Comparison of ENCODE assay signal across 15 cellular contexts in the genomic region with DNA sequence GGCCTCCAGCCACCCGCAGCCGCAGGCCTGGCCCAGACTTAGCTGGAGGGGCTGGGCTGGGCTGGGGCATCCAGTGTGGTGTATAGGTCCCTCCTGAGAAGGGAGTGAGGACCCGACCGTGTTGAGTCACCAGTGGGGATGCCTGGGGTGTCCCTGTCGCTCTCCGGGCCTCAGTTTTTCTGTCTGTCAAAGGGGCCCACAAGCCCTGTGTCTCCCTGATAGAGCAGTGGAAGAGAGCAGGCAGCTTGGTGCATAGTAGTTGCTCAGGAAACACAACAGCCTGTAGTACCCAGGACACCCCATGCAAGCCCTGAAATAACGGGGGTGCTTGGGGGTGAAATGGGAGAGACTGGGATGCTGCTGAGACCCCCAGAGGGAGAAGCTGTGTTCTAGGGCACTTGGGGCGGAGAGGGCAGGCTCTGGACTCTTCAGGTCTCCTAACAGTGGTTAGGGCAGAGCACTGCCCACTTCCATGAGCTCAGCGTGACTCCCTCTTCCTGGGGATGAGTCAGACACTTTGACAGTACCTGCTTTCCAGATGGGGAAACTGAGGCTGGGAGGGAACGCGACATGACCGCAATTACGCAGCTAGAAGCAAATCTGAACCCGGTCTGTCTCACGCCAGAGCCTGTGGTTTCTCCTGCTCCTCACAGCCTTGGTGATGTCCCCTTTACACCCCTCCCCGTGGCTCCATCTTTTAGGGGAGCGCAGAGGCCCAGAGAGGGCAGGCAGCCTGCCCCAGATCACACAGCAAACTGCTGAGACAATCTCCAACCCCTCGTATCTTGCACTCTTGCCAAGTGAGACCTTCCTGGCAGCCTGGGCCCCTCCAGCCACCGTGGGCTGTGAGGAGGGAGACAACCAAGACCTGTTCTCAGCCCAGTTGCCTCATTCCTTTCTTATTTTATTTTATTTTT. TPM values are rescaled to one million over a fixed set of nuclear protein-coding genes. Genes with fewer than 3 reads are reported as not detected.
DNase-seq lines count a peak whose midpoint lies in the region; ATAC-seq and TF ChIP-seq lines count a peak whose summit lies in the region.
"Had no signal": no experiment of that assay in that cellular context is flagged by ENCODE, and none has a peak within 500 bp of the region (broad histone marks: within the 10 kb centered on the region; RNA-seq: fewer than 3 reads in every experiment).

No MANE protein-coding gene starts in this region.

- peak overlapping the region; percentile 74 for H4K12ac ChIP-seq in trophoblast cell (ENCODE audit: low read depth, low read length)

- H3F3A ChIP-seq in GM23248 (ENCODE audit: insufficient read depth) (peaks cover 15% of the 10 kb centered on the region; the same call in 1 of the 2 replicates), PC-3 (ENCODE audit: low read length, unreplicated experiment) (no peaks in the 10 kb centered on the region)

- CTCF ChIA-PET in PC-3 (lab: Charles Lee): no interaction called here

- POLR2A ChIA-PET in PC-3 (lab: Charles Lee; ENCODE audit: unreplicated experiment): no interaction called here
- POLR2A ChIA-PET in naive thymus-derived CD8-positive, alpha-beta T cell (lab: Charles Lee): interaction anchor here (0.5 kb wide), 1 partner anchor 27 kb away, joined by 4 read pairs; no protein-coding TSS in a partner anchor

- H4K20me1 ChIP-seq in GM23248 (ENCODE audit: insufficient read depth): no peaks in the 10 kb centered on the region
- H4K20me1 ChIP-seq in PC-3 (ENCODE audit: low read length): no peaks in the 10 kb centered on the region

- H3K27ac Mint-ChIP-seq in naive thymus-derived CD8-positive, alpha-beta T cell: no peak overlapping the region
- H3K27ac Mint-ChIP-seq: activated CD4-positive, alpha-beta memory T cell treated with anti-CD3 and anti-CD28 coated beads for 36 hours; IgD-negative memory B cell had no signal

- H4K8ac ChIP-seq in trophoblast cell (ENCODE audit: low read depth, low read length): peak overlapping the region; percentile 84

- H3K4me1 ChIP-seq in GM23248 (ENCODE audit: insufficient read depth) (peaks cover 14% of the 10 kb centered on the region), PC-3 (ENCODE audit: insufficient read depth, low read length) (peaks cover 32% of the 10 kb centered on the region), trophoblast cell (ENCODE audit: control insufficient read depth in 1 of 2, insufficient read depth in 2 of 2, low read length in 2 of 2) (peaks cover 16 to 19% of the 10 kb centered on the region in 2 experiments)

- no peaks in the 10 kb centered on the region for H3K9me3 Mint-ChIP-seq in naive thymus-derived CD8-positive, alpha-beta T cell
- H3K9me3 Mint-ChIP-seq: activated CD4-positive, alpha-beta memory T cell treated with anti-CD3 and anti-CD28 coated beads for 36 hours; IgD-negative memory B cell had no signal

- peaks cover 0 to 10% (median 1%) of the 10 kb centered on the region in 5 donors for H3K27me3 Mint-ChIP-seq in naive thymus-derived CD8-positive, alpha-beta T cell

- H3K9me2 ChIP-seq in GM23248 (ENCODE audit: insufficient read depth): no peaks in the 10 kb centered on the region
- H3K9me2 ChIP-seq in PC-3 (replicated peaks; ENCODE audit: low read length): no peaks in the 10 kb centered on the region

- H3K18ac ChIP-seq in trophoblast cell (ENCODE audit: low read length): peak overlapping the region; percentile 94

- H2BK5ac ChIP-seq in trophoblast cell (ENCODE audit: low read depth, low read length, poor library complexity): peak overlapping the region; percentile 52

- no peaks in the 10 kb centered on the region for H3K36me3 ChIP-seq in GM23248 (ENCODE audit: low read depth)
- H3K36me3 ChIP-seq in PC-3 (ENCODE audit: low read depth, low read length): no peaks in the 10 kb centered on the region
- H3K36me3 ChIP-seq in trophoblast cell (ENCODE audit: control insufficient read depth in 1 of 2, insufficient read depth in 2 of 2, low read length in 2 of 2): no peaks in the 10 kb centered on the region
- H3K36me3 ChIP-seq: stomach had no signal

- H3K9ac ChIP-seq in GM23248: no peak overlapping the region
- no peak overlapping the region for H3K9ac ChIP-seq in PC-3 (ENCODE audit: low read length)
- H3K9ac ChIP-seq in trophoblast cell (ENCODE audit: low read length): no peak overlapping the region

- ATAC-seq in PC-3: peak; percentile 34; the same call in 1 of the 2 replicates
- ATAC-seq in GM18519 (IDR thresholded peaks at IDR 0.05; ENCODE audit: low FRiP score, unreplicated experiment): no peak
- ATAC-seq in naive thymus-derived CD8-positive, alpha-beta T cell: no peak

- peak overlapping the region; percentile 99 for H2AK5ac ChIP-seq in trophoblast cell (ENCODE audit: low read length)

- peak; percentile 16 for DNase-seq in GM23248
- peak; percentile 28 for DNase-seq in PC-3
- no peak for DNase-seq in epithelial cell of esophagus (ENCODE audit: low read depth)
- DNase-seq in trophoblast cell: no peak
- DNase-seq in NCI-H1694 treated with DMSO at 0.1 percent for 48 hours (lab: John Stamatoyannopoulos, UW): no peak
- DNase-seq in naive thymus-derived CD8-positive, alpha-beta T cell: no peak
- DNase-seq in C1 segment of cervical spinal cord (lab: John Stamatoyannopoulos, UW): no peak
- DNase-seq: activated CD4-positive, alpha-beta memory T cell treated with anti-CD3 and anti-CD28 coated beads for 36 hours; NCI-H748 treated with DMSO at 0.1 percent for 48 hours had no signal

- H3K4me2 ChIP-seq in GM23248 (ENCODE audit: unreplicated experiment): no peak overlapping the region
- peak overlapping the region; percentile 57 for H3K4me2 ChIP-seq in PC-3 (ENCODE audit: low read length)
- no peak overlapping the region for H3K4me2 ChIP-seq in trophoblast cell (ENCODE audit: low read length)

- H3K27me3 ChIP-seq in GM23248 (replicated peaks; ENCODE audit: insufficient read depth): no peaks in the 10 kb centered on the region
- H3K27me3 ChIP-seq in PC-3 (ENCODE audit: low read length): no peaks in the 10 kb centered on the region
- H3K27me3 ChIP-seq in trophoblast cell (ENCODE audit: insufficient read depth, low read length): no peaks in the 10 kb centered on the region

- peak overlapping the region; percentile 96 for H3K14ac ChIP-seq in trophoblast cell (ENCODE audit: low read length)

- H2AFZ ChIP-seq in GM23248: no peak overlapping the region
- no peak overlapping the region for H2AFZ ChIP-seq in PC-3 (ENCODE audit: low read length)
- no peak overlapping the region for H2AFZ ChIP-seq in trophoblast cell (ENCODE audit: insufficient read depth, low read length, poor library complexity)

- no peaks in the 10 kb centered on the region for H3K36me3 Mint-ChIP-seq in naive thymus-derived CD8-positive, alpha-beta T cell
- H3K36me3 Mint-ChIP-seq: activated CD4-positive, alpha-beta memory T cell treated with anti-CD3 and anti-CD28 coated beads for 36 hours; IgD-negative memory B cell had no signal

- H2BK12ac ChIP-seq in trophoblast cell (ENCODE audit: low read length): peak overlapping the region; percentile 100

- no peak for TF ChIP-seq CTCF in PC-3 (conservative IDR thresholded peaks at IDR 0.05; ENCODE audit: low read depth, low read length)
- no peak for TF ChIP-seq CTCF in epithelial cell of esophagus (IDR thresholded peaks at IDR 0.05; ENCODE audit: insufficient read depth, low read depth, low read length, missing control alignments)

- peak overlapping the region; percentile 84 for H3K4ac ChIP-seq in trophoblast cell (ENCODE audit: low read depth, low read length)

- intact Hi-C loops in PC-3 (cut with micrococcal nuclease): no loop called here

- H4K91ac ChIP-seq in trophoblast cell (ENCODE audit: low read depth, low read length): peak overlapping the region; percentile 97

- BruUV-seq in PC-3 (replicated peaks; lab: Mats Ljungman, UMichigan): no TSS peak

- peaks cover 0 to 2% (median 0%) of the 10 kb centered on the region in 4 donors for H3K4me1 Mint-ChIP-seq in naive thymus-derived CD8-positive, alpha-beta T cell

- in situ Hi-C loops in GM23248 (cut with MboI): no loop called here

- no peaks in the 10 kb centered on the region for H3K9me3 ChIP-seq in GM23248 (ENCODE audit: low read depth)
- H3K9me3 ChIP-seq in PC-3 (ENCODE audit: low read length): no peaks in the 10 kb centered on the region
- no peaks in the 10 kb centered on the region for H3K9me3 ChIP-seq in trophoblast cell (ENCODE audit: insufficient read depth, low read depth, low read length)
- H3K9me3 ChIP-seq: stomach had no signal

- peak overlapping the region; percentile 97 for H2BK120ac ChIP-seq in trophoblast cell (ENCODE audit: insufficient read depth, low read length, poor library complexity)

- H3K4me3 Mint-ChIP-seq in naive thymus-derived CD8-positive, alpha-beta T cell: no peak overlapping the region
- H3K4me3 Mint-ChIP-seq: activated CD4-positive, alpha-beta memory T cell treated with anti-CD3 and anti-CD28 coated beads for 36 hours; IgD-negative memory B cell had no signal

- H3K79me2 ChIP-seq in GM23248 (ENCODE audit: insufficient read depth) (no peaks in the 10 kb centered on the region), PC-3 (ENCODE audit: low read length) (no peaks in the 10 kb centered on the region), trophoblast cell (ENCODE audit: control insufficient read depth, insufficient read depth, low read length, poor library complexity) (peaks cover 3% of the 10 kb centered on the region)

- no peak overlapping the region for H3K23ac ChIP-seq in trophoblast cell (ENCODE audit: low read length)

- H3K4me3 ChIP-seq in GM23248: no peak overlapping the region
- H3K4me3 ChIP-seq in PC-3 (ENCODE audit: low read length): peak overlapping the region; percentile 42; the same call in 1 of the 2 replicates
- peak overlapping the region; percentile 62 for H3K4me3 ChIP-seq in epithelial cell of esophagus (ENCODE audit: low read length)
- H3K4me3 ChIP-seq in trophoblast cell (ENCODE audit: low read depth, low read length): no peak overlapping the region

- 74 to 79% methylated on average over 16 to 19 of the region's 19 CpGs for WGBS in GM23248 (ENCODE audit: low coverage in 1 of 2, low lambda C conversion rate in 2 of 2, missing lambda C conversion rate in 2 of 2), 2 experiments
- WGBS in trophoblast cell (ENCODE audit: extremely low coverage, insufficient coverage, insufficient read length): no CpG with 5 or more reads among the region's 19 CpGs

- no peak overlapping the region for H3K27ac ChIP-seq in GM23248
- H3K27ac ChIP-seq in PC-3 (ENCODE audit: low read length): 0 out of 2 replicates have a peak overlapping the region, but pooled peaks have one; percentile 4
- H3K27ac ChIP-seq in trophoblast cell (ENCODE audit: low read depth, low read length): peak overlapping the region; percentile 41

- H3K79me1 ChIP-seq in trophoblast cell (ENCODE audit: low read length): peaks cover 32% of the 10 kb centered on the region

RNA-seq across cellular contexts. Expression of a gene that starts 0.7 kb away (rescaled TPM):
- total RNA-seq in GM23248 (2014; rRNA removed; shearing (Covaris generic)): not detected in 2 replicates
- not detected in 2 replicates for polyA plus RNA-seq in GM23248 (2016; fragmentation: Nextera tagmentation; extraction: Ambion mirVana)
- total RNA-seq in PC-3 (2014; rRNA removed): 4.8 and 6.7 TPM in 2 replicates
- polyA plus RNA-seq in trophoblast cell (2013): 0.39 and 0.44 TPM in 2 replicates
- total RNA-seq in naive thymus-derived CD8-positive, alpha-beta T cell: not detected
- under 1 TPM in 1 of 3 donors, not detected in 2; 0.18 TPM for polyA plus RNA-seq in naive thymus-derived CD8-positive, alpha-beta T cell
- total RNA-seq: activated CD4-positive, alpha-beta memory T cell treated with anti-CD3 and anti-CD28 coated beads for 36 hours; G401 had no signal
- polyA plus RNA-seq: IgD-negative memory B cell had no signal

RNA-seq across cellular contexts. Expression of a gene that starts 41.0 kb away (rescaled TPM):
- total RNA-seq in GM23248 (2014; rRNA removed; shearing (Covaris generic)): 0.22 TPM in 1 of 2 replicates, not detected in the other
- polyA plus RNA-seq in GM23248 (2016; fragmentation: Nextera tagmentation; extraction: Ambion mirVana): not detected in 2 replicates
- total RNA-seq in PC-3 (2014; rRNA removed): 4.8 and 8.3 TPM in 2 replicates
- 14.4 and 14.6 TPM in 2 replicates for polyA plus RNA-seq in trophoblast cell (2013)
- 10 to 100 TPM; 21.4 to 21.5 TPM for total RNA-seq in naive thymus-derived CD8-positive, alpha-beta T cell
- polyA plus RNA-seq in naive thymus-derived CD8-positive, alpha-beta T cell: under 1 TPM in 1 of 3 donors, not detected in 2; 0.15 TPM
- polyA plus RNA-seq: IgD-negative memory B cell had no signal

RNA-seq across cellular contexts. Expression of a gene that starts 53.9 kb away (rescaled TPM):
- total RNA-seq in GM23248 (2014; rRNA removed; shearing (Covaris generic)): not detected in 2 replicates
- not detected in 2 replicates for polyA plus RNA-seq in GM23248 (2016; fragmentation: Nextera tagmentation; extraction: Ambion mirVana)
- total RNA-seq in PC-3 (2014; rRNA removed): not detected in 2 replicates
- not detected in 2 replicates for polyA plus RNA-seq in trophoblast cell (2013)
- total RNA-seq in naive thymus-derived CD8-positive, alpha-beta T cell: not detected
- not detected for polyA plus RNA-seq in naive thymus-derived CD8-positive, alpha-beta T cell
- total RNA-seq: activated CD4-positive, alpha-beta memory T cell treated with anti-CD3 and anti-CD28 coated beads for 36 hours; cardiac septum; G401; kidney; stomach had no signal
- polyA plus RNA-seq: IgD-negative memory B cell, stomach had no signal

Comparison
In these comparisons a context has a peak if more than half of its experiments do, and no peak if none do; other contexts are left out.
1. DNase-seq: peak in GM23248 (single experiment) and PC-3 (single experiment); none in epithelial cell of esophagus (single experiment), trophoblast cell (0 of 2), NCI-H1694 treated with DMSO at 0.1 percent for 48 hours (single experiment), naive thymus-derived CD8-positive, alpha-beta T cell (0 of 10) and C1 segment of cervical spinal cord (0 of 14).
2. H3K4me3 ChIP-seq: peak in PC-3 (single experiment) and epithelial cell of esophagus (single experiment); none in GM23248 (single experiment) and trophoblast cell (single experiment).